2 cellular contexts compared by ENCODE assay signal in genomic region chr9:5543875-5544702, GRCh38.
TF ChIP-seq lines count a peak whose summit lies in the region.

No MANE protein-coding gene starts in this region.

TF ChIP-seq in IMR-90, 13 proteins besides CTCF, POLR2A, EP300 and RAD21:
- TF ChIP-seq RCOR1 (IDR thresholded peaks at IDR 0.05; ENCODE audit: insufficient replicate concordance, low read length) = no peak
- TF ChIP-seq, protein P1, sequence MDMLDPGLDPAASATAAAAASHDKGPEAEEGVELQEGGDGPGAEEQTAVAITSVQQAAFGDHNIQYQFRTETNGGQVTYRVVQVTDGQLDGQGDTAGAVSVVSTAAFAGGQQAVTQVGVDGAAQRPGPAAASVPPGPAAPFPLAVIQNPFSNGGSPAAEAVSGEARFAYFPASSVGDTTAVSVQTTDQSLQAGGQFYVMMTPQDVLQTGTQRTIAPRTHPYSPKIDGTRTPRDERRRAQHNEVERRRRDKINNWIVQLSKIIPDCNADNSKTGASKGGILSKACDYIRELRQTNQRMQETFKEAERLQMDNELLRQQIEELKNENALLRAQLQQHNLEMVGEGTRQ (IDR thresholded peaks at IDR 0.05; ENCODE audit: low read depth, low read length) = no peak
- TF ChIP-seq FOS (IDR thresholded peaks at IDR 0.05; ENCODE audit: low read depth, low read length) = no peak
- no peak for TF ChIP-seq RFX5 (IDR thresholded peaks at IDR 0.05; ENCODE audit: low read depth, low read length)
- TF ChIP-seq, protein P2, sequence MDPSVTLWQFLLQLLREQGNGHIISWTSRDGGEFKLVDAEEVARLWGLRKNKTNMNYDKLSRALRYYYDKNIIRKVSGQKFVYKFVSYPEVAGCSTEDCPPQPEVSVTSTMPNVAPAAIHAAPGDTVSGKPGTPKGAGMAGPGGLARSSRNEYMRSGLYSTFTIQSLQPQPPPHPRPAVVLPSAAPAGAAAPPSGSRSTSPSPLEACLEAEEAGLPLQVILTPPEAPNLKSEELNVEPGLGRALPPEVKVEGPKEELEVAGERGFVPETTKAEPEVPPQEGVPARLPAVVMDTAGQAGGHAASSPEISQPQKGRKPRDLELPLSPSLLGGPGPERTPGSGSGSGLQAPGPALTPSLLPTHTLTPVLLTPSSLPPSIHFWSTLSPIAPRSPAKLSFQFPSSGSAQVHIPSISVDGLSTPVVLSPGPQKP (IDR thresholded peaks at IDR 0.05; ENCODE audit: borderline replicate concordance, low read depth, low read length) = no peak
- TF ChIP-seq MXI1 (IDR thresholded peaks at IDR 0.05; ENCODE audit: borderline replicate concordance, low read depth, low read length) = no peak
- no peak for TF ChIP-seq BHLHE40 (IDR thresholded peaks at IDR 0.05; ENCODE audit: low read depth, low read length)
- TF ChIP-seq CEBPB (IDR thresholded peaks at IDR 0.05; ENCODE audit: low read depth, low read length) = no peak
- TF ChIP-seq CHD1 (IDR thresholded peaks at IDR 0.05; ENCODE audit: low read depth, low read length) = no peak
- no peak for TF ChIP-seq SMC3 (IDR thresholded peaks at IDR 0.05; ENCODE audit: low read depth, low read length)
- no peak for TF ChIP-seq MAFK (IDR thresholded peaks at IDR 0.05; ENCODE audit: low read depth, low read length)
- TF ChIP-seq NFE2L2 (IDR thresholded peaks at IDR 0.05; ENCODE audit: low read depth, low read length) = no peak

TF ChIP-seq in H1, 55 proteins besides CTCF, POLR2A, EP300 and RAD21:
- TF ChIP-seq EZH2 (IDR thresholded peaks at IDR 0.05; ENCODE audit: low read depth, low read length, severe bottlenecking) (no peak), KDM5A (IDR thresholded peaks at IDR 0.05; ENCODE audit: low read length) (no peak), GABPA (IDR thresholded peaks at IDR 0.05; ENCODE audit: borderline replicate concordance, insufficient read depth, low read length) (no peak), CBX8 (IDR thresholded peaks at IDR 0.05; ENCODE audit: borderline replicate concordance, low read depth, low read length) (no peak), TEAD4 (IDR thresholded peaks at IDR 0.05; ENCODE audit: low read depth, low read length) (no peak), TAF7 (optimal IDR thresholded peaks at IDR 0.05; ENCODE audit: borderline replicate concordance, low read depth, low read length) (no peak), EGR1 (IDR thresholded peaks at IDR 0.05; ENCODE audit: borderline replicate concordance, low read depth, low read length) (no peak), SIX5 (IDR thresholded peaks at IDR 0.05; ENCODE audit: low read depth, low read length) (no peak), TBP (IDR thresholded peaks at IDR 0.05; ENCODE audit: low read depth, low read length) (no peak), POU5F1 (IDR thresholded peaks at IDR 0.05; ENCODE audit: low read depth, low read length) (no peak), JUND (IDR thresholded peaks at IDR 0.05; ENCODE audit: low read length) (no peak), RBBP5 (IDR thresholded peaks at IDR 0.05; ENCODE audit: borderline replicate concordance, low read depth, low read length) (no peak)
- TF ChIP-seq, protein P1 (IDR thresholded peaks at IDR 0.05; ENCODE audit: low read length) = no peak
- TF ChIP-seq, protein P3, sequence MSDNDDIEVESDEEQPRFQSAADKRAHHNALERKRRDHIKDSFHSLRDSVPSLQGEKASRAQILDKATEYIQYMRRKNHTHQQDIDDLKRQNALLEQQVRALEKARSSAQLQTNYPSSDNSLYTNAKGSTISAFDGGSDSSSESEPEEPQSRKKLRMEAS (IDR thresholded peaks at IDR 0.05) = no peak
TF ChIP-seq in H1: peak in this region for 0.
